9 cellular contexts compared by ENCODE assay signal in genomic region chr17:67442787-67443624, GRCh38.
DNase-seq lines count a peak whose midpoint lies in the region; ATAC-seq and TF ChIP-seq lines count a peak whose summit lies in the region.
"Had no signal": no experiment of that assay in that cellular context is flagged by ENCODE, and none has a peak within 500 bp of the region (broad histone marks: within the 10 kb centered on the region; RNA-seq: fewer than 3 reads in every experiment).

No MANE protein-coding gene starts in this region.

- H3K27me3 ChIP-seq in BLaER1 treated with 17β-estradiol and CSF1 and Interleukin-3, amounts not matched to agents 10 nM and 100 nM = no peaks in the 10 kb centered on the region
- no peaks in the 10 kb centered on the region for H3K27me3 ChIP-seq in Loucy (ENCODE audit: insufficient read depth, low read length, poor library complexity, severe bottlenecking)
- H3K27me3 ChIP-seq in GM23248 (replicated peaks; ENCODE audit: insufficient read depth) = no peaks in the 10 kb centered on the region

- in situ Hi-C loops in GM23248 (cut with MboI) = no loop called here

- peak overlapping the region in 5 of 11 experiments; percentile 11 to 51 (median 22); a peak in 6 of 22 replicates for H3K27ac ChIP-seq in BLaER1 treated with 17β-estradiol and CSF1 and Interleukin-3, amounts not matched to agents 10 nM and 100 nM
- no peak overlapping the region for H3K27ac ChIP-seq in GM23248

- no peak for DNase-seq in central memory CD8-positive, alpha-beta T cell (ENCODE audit: low spot score in 2 of 2)
- DNase-seq in natural killer cell treated with Interleukin-12 subunit alpha and Interleukin-12 subunit beta and Interleukin-15 and Interleukin-18, amount 100 ng/mL, for 72 hours (ENCODE audit: low spot score) = no peak
- DNase-seq in omental fat pad (ENCODE audit: low spot score) = no peak
- DNase-seq in GM23248 = no peak
- DNase-seq in activated CD8-positive, alpha-beta memory T cell treated with anti-CD3 and anti-CD28 coated beads, Interleukin-2, amount 50 U/mL, for 4 hours = no peak
- DNase-seq: NCI-H1105 had no signal

- peaks cover 0 to 9% (median 0%) of the 10 kb centered on the region in 11 experiments; a peak in 3 of 22 replicates for H3K9me3 ChIP-seq in BLaER1 treated with 17β-estradiol and CSF1 and Interleukin-3, amounts not matched to agents 10 nM and 100 nM (replicated peaks in 1 of 11)
- H3K9me3 ChIP-seq in Loucy (ENCODE audit: insufficient read depth, low read depth, low read length) = no peaks in the 10 kb centered on the region
- no peaks in the 10 kb centered on the region for H3K9me3 ChIP-seq in GM23248 (ENCODE audit: low read depth)

- H3K4me2 ChIP-seq in BLaER1 treated with 17β-estradiol and CSF1 and Interleukin-3, amounts not matched to agents 10 nM and 100 nM = peak overlapping the region in 10 of 11 experiments; percentile 8 to 66 (median 46); a peak in 16 of 22 replicates
- H3K4me2 ChIP-seq in Loucy (ENCODE audit: low read depth, low read length, poor library complexity, severe bottlenecking) = no peak overlapping the region
- no peak overlapping the region for H3K4me2 ChIP-seq in GM23248 (ENCODE audit: unreplicated experiment)

- peak overlapping the region; percentile 78 for H3K27ac Mint-ChIP-seq in central memory CD8-positive, alpha-beta T cell (ENCODE audit: low read depth)
- peak overlapping the region; percentile 58 to 87 for H3K27ac Mint-ChIP-seq in natural killer cell treated with Interleukin-12 subunit alpha and Interleukin-12 subunit beta and Interleukin-15 and Interleukin-18, amount 100 ng/mL, for 72 hours

- peaks cover 34 to 74% (median 62%) of the 10 kb centered on the region in 10 experiments for H3K4me1 ChIP-seq in BLaER1 treated with 17β-estradiol and CSF1 and Interleukin-3, amounts not matched to agents 10 nM and 100 nM
- peaks cover 37% of the 10 kb centered on the region for H3K4me1 ChIP-seq in Loucy (ENCODE audit: insufficient read depth, low read length, poor library complexity, severe bottlenecking)
- peaks cover 19% of the 10 kb centered on the region for H3K4me1 ChIP-seq in GM23248 (ENCODE audit: insufficient read depth)

- TF ChIP-seq CTCF in Loucy (conservative IDR thresholded peaks at IDR 0.05; ENCODE audit: low read length) (no peak), omental fat pad (IDR thresholded peaks at IDR 0.05) (no peak)

- peaks cover 63% of the 10 kb centered on the region for H3K4me1 Mint-ChIP-seq in central memory CD8-positive, alpha-beta T cell
- peaks cover 47 to 59% of the 10 kb centered on the region in 2 donors for H3K4me1 Mint-ChIP-seq in natural killer cell treated with Interleukin-12 subunit alpha and Interleukin-12 subunit beta and Interleukin-15 and Interleukin-18, amount 100 ng/mL, for 72 hours (ENCODE audit: low read depth in 2 of 2)

- H3K79me2 ChIP-seq in Loucy (ENCODE audit: insufficient read depth, low read length) = no peaks in the 10 kb centered on the region
- H3K79me2 ChIP-seq in GM23248 (ENCODE audit: insufficient read depth) = peaks cover 66% of the 10 kb centered on the region

- H3K9me3 Mint-ChIP-seq in central memory CD8-positive, alpha-beta T cell = no peaks in the 10 kb centered on the region
- no peaks in the 10 kb centered on the region for H3K9me3 Mint-ChIP-seq in natural killer cell treated with Interleukin-12 subunit alpha and Interleukin-12 subunit beta and Interleukin-15 and Interleukin-18, amount 100 ng/mL, for 72 hours

- H3K36me3 Mint-ChIP-seq in central memory CD8-positive, alpha-beta T cell (ENCODE audit: insufficient read depth) = peaks cover 16% of the 10 kb centered on the region
- H3K36me3 Mint-ChIP-seq in natural killer cell treated with Interleukin-12 subunit alpha and Interleukin-12 subunit beta and Interleukin-15 and Interleukin-18, amount 100 ng/mL, for 72 hours = peaks cover 4% of the 10 kb centered on the region

- peak overlapping the region; percentile 60 for H3K4me3 Mint-ChIP-seq in central memory CD8-positive, alpha-beta T cell
- H3K4me3 Mint-ChIP-seq in natural killer cell treated with Interleukin-12 subunit alpha and Interleukin-12 subunit beta and Interleukin-15 and Interleukin-18, amount 100 ng/mL, for 72 hours = no peak overlapping the region

- 85 to 92% methylated on average over 13 of the region's 13 CpGs for WGBS in GM23248 (ENCODE audit: low coverage in 1 of 2, low lambda C conversion rate in 2 of 2, missing lambda C conversion rate in 2 of 2), 2 experiments

- H2AFZ ChIP-seq in Loucy (ENCODE audit: low read length) = no peak overlapping the region
- no peak overlapping the region for H2AFZ ChIP-seq in GM23248

- ATAC-seq in central memory CD8-positive, alpha-beta T cell (replicated peaks; ENCODE audit: extremely low read depth, poor library complexity, severe bottlenecking) = no peak
- ATAC-seq in natural killer cell treated with Interleukin-12 subunit alpha and Interleukin-12 subunit beta and Interleukin-15 and Interleukin-18, amount 100 ng/mL, for 72 hours = no peak
- ATAC-seq in omental fat pad (ENCODE audit: low FRiP score) (no peak), HG02852 (IDR thresholded peaks at IDR 0.05; ENCODE audit: unreplicated experiment) (no peak)

- peak overlapping the region in 4 of 11 experiments; percentile 7 to 43 (median 14); a peak in 4 of 22 replicates for H3K9ac ChIP-seq in BLaER1 treated with 17β-estradiol and CSF1 and Interleukin-3, amounts not matched to agents 10 nM and 100 nM
- peak overlapping the region; percentile 12 for H3K9ac ChIP-seq in Loucy (ENCODE audit: low read depth, low read length, poor library complexity, severe bottlenecking)
- no peak overlapping the region for H3K9ac ChIP-seq in GM23248

- H3K4me3 ChIP-seq in BLaER1 treated with 17β-estradiol and CSF1 and Interleukin-3, amounts not matched to agents 10 nM and 100 nM = no peak overlapping the region
- H3K4me3 ChIP-seq in Loucy (ENCODE audit: low read length, poor library complexity, severe bottlenecking) = no peak overlapping the region
- H3K4me3 ChIP-seq in GM23248 = no peak overlapping the region

- H3K27me3 Mint-ChIP-seq in central memory CD8-positive, alpha-beta T cell = no peaks in the 10 kb centered on the region
- H3K27me3 Mint-ChIP-seq in natural killer cell treated with Interleukin-12 subunit alpha and Interleukin-12 subunit beta and Interleukin-15 and Interleukin-18, amount 100 ng/mL, for 72 hours = no peaks in the 10 kb centered on the region

- no peaks in the 10 kb centered on the region; the same call in 1 of the 2 replicates for H3F3A ChIP-seq in Loucy (ENCODE audit: low read depth)
- peaks cover 22% of the 10 kb centered on the region for H3F3A ChIP-seq in GM23248 (ENCODE audit: insufficient read depth)

- H3K9me2 ChIP-seq in Loucy (replicated peaks; ENCODE audit: low read depth, low read length) (no peaks in the 10 kb centered on the region), GM23248 (ENCODE audit: insufficient read depth) (no peaks in the 10 kb centered on the region)

- no peaks in the 10 kb centered on the region for H4K20me1 ChIP-seq in BLaER1 treated with 17β-estradiol and CSF1 and Interleukin-3, amounts not matched to agents 10 nM and 100 nM
- H4K20me1 ChIP-seq in Loucy (ENCODE audit: insufficient read depth, low read length, poor library complexity, severe bottlenecking) = no peaks in the 10 kb centered on the region
- no peaks in the 10 kb centered on the region for H4K20me1 ChIP-seq in GM23248 (ENCODE audit: insufficient read depth)

- H3K36me3 ChIP-seq in BLaER1 treated with 17β-estradiol and CSF1 and Interleukin-3, amounts not matched to agents 10 nM and 100 nM = no peaks in the 10 kb centered on the region
- H3K36me3 ChIP-seq in Loucy (ENCODE audit: insufficient read depth, low read length) (no peaks in the 10 kb centered on the region), GM23248 (ENCODE audit: low read depth) (no peaks in the 10 kb centered on the region)

Comparison
In these comparisons a context has a peak if more than half of its experiments do, and no peak if none do; other contexts are left out.
1. H3K4me2 ChIP-seq: peak in BLaER1 treated with 17β-estradiol and CSF1 and Interleukin-3, amounts not matched to agents 10 nM and 100 nM (10 of 11); none in Loucy (single experiment) and GM23248 (single experiment).